ENCODE assay signal across 1 cellular context in genomic region chr16:29862884-29863668, GRCh38.
TF ChIP-seq lines count a peak whose summit lies in the region.

CDIPT (minus strand) TSS chr16:29863226; CDS start chr16:29862857, 369 bp downstream.

TF ChIP-seq in HepG2, 621 proteins besides CTCF, POLR2A, EP300 and RAD21 (continued from another document):
- TF ChIP-seq ZNF407 (CRISPR knock-in tag; IDR thresholded peaks at IDR 0.05; ENCODE audit: not compliant biosample characterization) (no peak), PHF21A (CRISPR knock-in tag; IDR thresholded peaks at IDR 0.05) (peak; percentile 72; the same call in 1 of the 2 replicates), TBX2 (CRISPR knock-in tag; IDR thresholded peaks at IDR 0.05; ENCODE audit: borderline replicate concordance) (peak; percentile 82)
